1 cellular context compared by ENCODE assay signal in the genomic region with DNA sequence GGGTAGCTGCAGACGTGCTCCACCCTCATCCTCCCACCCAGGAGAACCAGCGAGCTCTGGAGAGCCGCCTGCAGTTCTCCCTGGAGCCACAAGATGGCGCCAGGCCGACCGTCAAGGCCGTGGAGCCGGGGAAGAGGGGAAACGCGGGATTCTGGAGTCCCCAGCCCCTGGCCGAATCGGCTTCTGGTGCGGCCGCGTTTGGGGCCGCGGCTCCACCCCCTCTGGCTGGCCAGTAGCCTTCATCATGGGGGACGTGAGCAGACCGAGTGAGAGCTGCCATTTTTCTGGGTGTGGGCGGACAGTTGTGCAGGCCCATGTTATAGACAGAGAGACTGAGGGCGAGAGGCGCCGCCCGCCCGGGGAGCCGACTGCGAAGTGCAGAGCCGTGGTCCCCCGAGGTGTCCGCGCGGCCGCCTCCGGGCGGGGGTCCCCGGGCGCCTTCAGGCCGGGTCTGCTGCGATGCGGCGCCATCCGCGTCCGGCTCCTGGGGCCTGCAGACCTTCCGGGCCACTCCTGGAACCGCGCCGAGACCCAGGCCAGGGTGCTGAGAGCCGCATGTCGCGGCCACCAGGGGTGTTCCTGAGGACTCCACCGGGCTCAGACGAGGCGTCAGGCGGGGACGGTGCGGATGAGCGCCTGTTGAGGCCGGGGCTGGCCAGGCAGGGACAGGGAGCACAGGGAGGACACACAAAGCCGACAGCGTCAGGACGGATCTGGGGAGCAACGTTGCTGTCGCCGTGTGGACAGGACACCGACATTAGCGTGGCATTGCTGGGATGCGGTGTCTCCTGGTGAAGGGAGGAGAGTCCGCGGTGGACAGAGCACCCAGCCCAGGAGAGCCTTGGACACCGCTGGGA.
TF ChIP-seq lines count a peak whose summit lies in the region.

No MANE protein-coding gene starts in this region.

TF ChIP-seq in GM12878, 131 proteins besides CTCF, POLR2A, EP300 and RAD21 (continued from another document):
- TF ChIP-seq E2F4 (IDR thresholded peaks at IDR 0.05; ENCODE audit: low read depth, low read length) (no peak), SREBF2 (IDR thresholded peaks at IDR 0.05; ENCODE audit: low read length) (no peak)
